8 cellular contexts compared by ENCODE assay signal in genomic region chr6:30557683-30557981, GRCh38. TPM values are rescaled to one million over a fixed set of nuclear protein-coding genes. Genes with fewer than 3 reads are reported as not detected.
DNase-seq lines count a peak whose midpoint lies in the region; ATAC-seq and TF ChIP-seq lines count a peak whose summit lies in the region.

No MANE protein-coding gene starts in this region.

- ATAC-seq in HG03432 (IDR thresholded peaks at IDR 0.05; ENCODE audit: unreplicated experiment) (no peak), GM19395 (IDR thresholded peaks at IDR 0.05; ENCODE audit: unreplicated experiment) (no peak), GM21717 (IDR thresholded peaks at IDR 0.05; ENCODE audit: unreplicated experiment) (no peak)

- peaks cover 10% of the 10 kb centered on the region for H3K36me3 ChIP-seq in mesendoderm (ENCODE audit: control insufficient read depth, insufficient read depth, low read length)

- H3K23ac ChIP-seq in mesendoderm (ENCODE audit: low read length) = peak overlapping the region; percentile 24

- no peak overlapping the region for H2BK5ac ChIP-seq in mesendoderm (ENCODE audit: low read length)

- no peak overlapping the region for H3K27ac ChIP-seq in mesendoderm (ENCODE audit: low read depth, low read length)

- H3K79me2 ChIP-seq in mesendoderm (ENCODE audit: control insufficient read depth, insufficient read depth, low read length) = peaks cover 21% of the 10 kb centered on the region

- H3K27ac Mint-ChIP-seq in brain = peak overlapping the region; percentile 97 to 99 (median 99)

- no peak overlapping the region for H3K4ac ChIP-seq in mesendoderm (ENCODE audit: low read depth, low read length)

- H3K4me1 ChIP-seq in mesendoderm (ENCODE audit: control insufficient read depth, low read depth, low read length) = no peaks in the 10 kb centered on the region

- no peak overlapping the region for H2BK120ac ChIP-seq in mesendoderm (ENCODE audit: low read depth, low read length)

- peak overlapping the region; percentile 95 to 99 (median 98) for H3K4me3 Mint-ChIP-seq in brain

- DNase-seq in GF-D8 (lab: John Stamatoyannopoulos, UW) = peak; percentile 36
- DNase-seq in MV-4-11 (lab: John Stamatoyannopoulos, UW) = peak; percentile 62
- no peak for DNase-seq in mesendoderm
- no peak for DNase-seq in HT-29 (ENCODE audit: low spot score)

- H3K36me3 Mint-ChIP-seq in brain = peaks cover 48% of the 10 kb centered on the region

- no CpG with 5 or more reads among the region's 6 CpGs for WGBS in mesendoderm (ENCODE audit: extremely low coverage, insufficient coverage, low lambda C conversion rate)

- peaks cover 18% of the 10 kb centered on the region for H3K79me1 ChIP-seq in mesendoderm (ENCODE audit: low read length)

- peak overlapping the region; percentile 98 for H3K56ac ChIP-seq in mesendoderm (ENCODE audit: low read length)

- no peaks in the 10 kb centered on the region for H3K27me3 ChIP-seq in mesendoderm (ENCODE audit: insufficient read depth, low read length, poor library complexity)

- H2BK15ac ChIP-seq in mesendoderm (replicated peaks; ENCODE audit: low read depth) = no peak overlapping the region

- peaks cover 24% of the 10 kb centered on the region for H3K27me3 Mint-ChIP-seq in brain

- H3K9me3 Mint-ChIP-seq in brain = peaks cover 0 to 3% (median 0%) of the 10 kb centered on the region in 5 experiments

- H3K18ac ChIP-seq in mesendoderm (ENCODE audit: low read length) = peak overlapping the region; percentile 3

- peak overlapping the region; percentile 95 for H3K9ac ChIP-seq in mesendoderm (ENCODE audit: low read length)

- H4K8ac ChIP-seq in mesendoderm (ENCODE audit: low read depth, low read length) = no peak overlapping the region

- no peak overlapping the region for H2AK5ac ChIP-seq in mesendoderm (ENCODE audit: low read length)

- no peak overlapping the region for H4K5ac ChIP-seq in mesendoderm (ENCODE audit: low read length)

- H3K4me3 ChIP-seq in mesendoderm (ENCODE audit: low read length) = peak overlapping the region; percentile 88

- peak overlapping the region; percentile 98 for H3K4me2 ChIP-seq in mesendoderm (ENCODE audit: low read length)

- H3K4me1 Mint-ChIP-seq in brain = peaks cover 48% of the 10 kb centered on the region

- TF ChIP-seq CTCF in brain (conservative IDR thresholded peaks at IDR 0.05) = no peak

RNA-seq across cellular contexts. Expression of gene PRR3, which starts 0.5 kb away (rescaled TPM):
- polyA plus RNA-seq in brain (ENCODE audit: insufficient read depth, low read depth, low replicate concordance) = 39.4 TPM
- polyA plus RNA-seq in mesendoderm (2013, experiment 1 of 2) = 13.3 TPM
- 12.5 TPM for polyA plus RNA-seq in mesendoderm (2013, experiment 2 of 2)
- total RNA-seq in HT-29 (2014; rRNA removed; shearing (Covaris generic)) = 5.1 and 7.7 TPM in 2 replicates

RNA-seq across cellular contexts. Expression of gene GNL1, which starts 1.3 kb away (rescaled TPM):
- 167 TPM for polyA plus RNA-seq in brain (ENCODE audit: insufficient read depth, low read depth, low replicate concordance)
- polyA plus RNA-seq in mesendoderm (2013, experiment 1 of 2) = 32.3 TPM
- polyA plus RNA-seq in mesendoderm (2013, experiment 2 of 2) = 30.9 TPM
- total RNA-seq in HT-29 (2014; rRNA removed; shearing (Covaris generic)) = 72.9 and 73.4 TPM in 2 replicates

RNA-seq across cellular contexts. Expression of gene ABCF1, which starts 13.6 kb away (rescaled TPM):
- polyA plus RNA-seq in brain (ENCODE audit: insufficient read depth, low read depth, low replicate concordance) = 100 TPM
- 106 TPM for polyA plus RNA-seq in mesendoderm (2013, experiment 1 of 2)
- polyA plus RNA-seq in mesendoderm (2013, experiment 2 of 2) = 106 TPM
- 57.3 and 73.4 TPM in 2 replicates for total RNA-seq in HT-29 (2014; rRNA removed; shearing (Covaris generic))

RNA-seq across cellular contexts. Expression of gene PPP1R10, which starts 59.4 kb away (rescaled TPM):
- polyA plus RNA-seq in brain (ENCODE audit: insufficient read depth, low read depth, low replicate concordance) = 40.7 TPM
- polyA plus RNA-seq in mesendoderm (2013, experiment 1 of 2) = 92.3 TPM
- 90.2 TPM for polyA plus RNA-seq in mesendoderm (2013, experiment 2 of 2)
- 50.3 and 51.5 TPM in 2 replicates for total RNA-seq in HT-29 (2014; rRNA removed; shearing (Covaris generic))

Comparison
In these comparisons a context has a peak if more than half of its experiments do, and no peak if none do; other contexts are left out.
1. DNase-seq: peak in GF-D8 (single experiment) and MV-4-11 (single experiment); none in mesendoderm (single experiment) and HT-29 (single experiment).